8 cellular contexts compared by ENCODE assay signal in genomic region chr2:64523667-64524603, GRCh38. TPM values are rescaled to one million over a fixed set of nuclear protein-coding genes. Genes with fewer than 3 reads are reported as not detected.
DNase-seq lines count a peak whose midpoint lies in the region; ATAC-seq lines count a peak whose summit lies in the region.

A gene with protein sequence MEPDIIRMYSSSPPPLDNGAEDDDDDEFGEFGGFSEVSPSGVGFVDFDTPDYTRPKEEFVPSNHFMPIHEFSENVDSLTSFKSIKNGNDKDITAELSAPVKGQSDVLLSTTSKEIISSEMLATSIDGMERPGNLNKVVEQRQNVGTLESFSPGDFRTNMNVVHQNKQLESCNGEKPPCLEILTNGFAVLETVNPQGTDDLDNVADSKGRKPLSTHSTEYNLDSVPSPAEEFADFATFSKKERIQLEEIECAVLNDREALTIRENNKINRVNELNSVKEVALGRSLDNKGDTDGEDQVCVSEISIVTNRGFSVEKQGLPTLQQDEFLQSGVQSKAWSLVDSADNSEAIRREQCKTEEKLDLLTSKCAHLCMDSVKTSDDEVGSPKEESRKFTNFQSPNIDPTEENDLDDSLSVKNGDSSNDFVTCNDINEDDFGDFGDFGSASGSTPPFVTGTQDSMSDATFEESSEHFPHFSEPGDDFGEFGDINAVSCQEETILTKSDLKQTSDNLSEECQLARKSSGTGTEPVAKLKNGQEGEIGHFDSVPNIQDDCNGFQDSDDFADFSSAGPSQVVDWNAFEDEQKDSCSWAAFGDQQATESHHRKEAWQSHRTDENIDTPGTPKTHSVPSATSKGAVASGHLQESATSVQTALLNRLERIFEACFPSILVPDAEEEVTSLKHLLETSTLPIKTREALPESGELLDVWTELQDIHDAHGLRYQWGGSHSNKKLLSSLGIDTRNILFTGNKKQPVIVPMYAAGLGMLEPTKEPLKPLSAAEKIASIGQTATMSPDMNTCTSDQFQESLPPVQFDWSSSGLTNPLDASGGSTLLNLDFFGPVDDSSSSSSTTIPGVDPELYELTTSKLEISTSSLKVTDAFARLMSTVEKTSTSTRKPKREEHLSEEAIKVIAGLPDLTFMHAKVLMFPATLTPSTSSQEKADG (plus strand): TSS chr2:64524328. CDS start chr2:64551475, 27,147 bp downstream.

- peak within 1 kb of the TSS; percentile 95 for H3K4me3 ChIP-seq in BLaER1

- H3K4me1 ChIP-seq in BLaER1, result peaks cover 19% of the 10 kb centered on the region

- H3K9me3 ChIP-seq in BLaER1, result no peaks in the 10 kb centered on the region

- H3K4me2 ChIP-seq in BLaER1, result peak within 1 kb of the TSS; percentile 95

- H4K20me1 ChIP-seq in BLaER1, result peaks cover 46% of the 10 kb centered on the region

- H3K27me3 ChIP-seq in BLaER1, result no peaks in the 10 kb centered on the region

- H3K36me3 ChIP-seq in BLaER1, result no peaks in the 10 kb centered on the region

- peak within 1 kb of the TSS; percentile 89 for H3K9ac ChIP-seq in BLaER1

- peak; percentile 97 for DNase-seq in NCI-H748 (lab: John Stamatoyannopoulos, UW; ENCODE audit: unreplicated experiment)
- DNase-seq in activated CD4-positive, alpha-beta T cell treated with anti-CD3 and anti-CD28 coated beads, Interleukin-2, amount 50 U/mL, for 1 hour, result peak; percentile 99
- DNase-seq in dedifferentiated amniotic fluid mesenchymal stem cell (ENCODE audit: extremely low spot score), result peak; percentile 98
- DNase-seq in left lobe of liver (ENCODE audit: low spot score), result peak; percentile 100
- DNase-seq in stimulated activated CD4-positive, alpha-beta T cell treated with anti-CD3 and anti-CD28 coated beads, Interleukin-2, amount 100 ng/mL, for 4 hours (ENCODE audit: low read depth), result peak; percentile 100

- H3K27ac ChIP-seq in BLaER1, result peak within 1 kb of the TSS; percentile 88

- ATAC-seq in GM19328 (IDR thresholded peaks at IDR 0.05; ENCODE audit: unreplicated experiment) (peak; percentile 77), HG03520 (IDR thresholded peaks at IDR 0.05; ENCODE audit: unreplicated experiment) (peak; percentile 80), left lobe of liver (peak; percentile 96)

RNA-seq across cellular contexts. Expression of the gene that starts here (rescaled TPM):
- 15.2 TPM for total RNA-seq in left lobe of liver

Comparison
In these comparisons a context has a peak if more than half of its experiments do, and no peak if none do; other contexts are left out.
1. Peak in every context shown above with its lines: DNase-seq, ATAC-seq, H3K4me3 ChIP-seq and H3K27ac ChIP-seq.